In the genomic region with DNA sequence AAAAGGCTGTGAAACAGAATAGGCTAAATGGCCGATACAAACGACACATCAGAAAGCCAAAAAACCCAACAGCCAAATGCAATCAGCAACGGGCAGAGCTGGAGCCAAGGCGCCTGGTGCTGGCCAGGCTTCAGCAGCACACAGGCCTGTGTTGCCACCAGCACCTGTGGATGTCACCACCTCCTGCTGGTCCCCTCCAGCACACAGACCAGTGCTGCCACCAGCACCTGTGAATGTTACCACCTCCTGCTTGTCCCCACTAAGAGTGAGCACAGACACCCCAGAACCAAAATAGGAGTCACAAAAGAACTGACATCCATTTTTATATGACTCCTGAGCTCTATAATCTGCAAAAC, we compare ENCODE assay signal across 1 cellular context.
TF ChIP-seq lines count a peak whose summit lies in the region.

No MANE protein-coding gene starts in this region.

TF ChIP-seq in WTC11, 78 proteins besides CTCF, POLR2A, EP300 and RAD21 (continued from another document):
- no peak for TF ChIP-seq FOXP4 (CRISPR knock-in tag; IDR thresholded peaks at IDR 0.05)
- TF ChIP-seq, protein P1, sequence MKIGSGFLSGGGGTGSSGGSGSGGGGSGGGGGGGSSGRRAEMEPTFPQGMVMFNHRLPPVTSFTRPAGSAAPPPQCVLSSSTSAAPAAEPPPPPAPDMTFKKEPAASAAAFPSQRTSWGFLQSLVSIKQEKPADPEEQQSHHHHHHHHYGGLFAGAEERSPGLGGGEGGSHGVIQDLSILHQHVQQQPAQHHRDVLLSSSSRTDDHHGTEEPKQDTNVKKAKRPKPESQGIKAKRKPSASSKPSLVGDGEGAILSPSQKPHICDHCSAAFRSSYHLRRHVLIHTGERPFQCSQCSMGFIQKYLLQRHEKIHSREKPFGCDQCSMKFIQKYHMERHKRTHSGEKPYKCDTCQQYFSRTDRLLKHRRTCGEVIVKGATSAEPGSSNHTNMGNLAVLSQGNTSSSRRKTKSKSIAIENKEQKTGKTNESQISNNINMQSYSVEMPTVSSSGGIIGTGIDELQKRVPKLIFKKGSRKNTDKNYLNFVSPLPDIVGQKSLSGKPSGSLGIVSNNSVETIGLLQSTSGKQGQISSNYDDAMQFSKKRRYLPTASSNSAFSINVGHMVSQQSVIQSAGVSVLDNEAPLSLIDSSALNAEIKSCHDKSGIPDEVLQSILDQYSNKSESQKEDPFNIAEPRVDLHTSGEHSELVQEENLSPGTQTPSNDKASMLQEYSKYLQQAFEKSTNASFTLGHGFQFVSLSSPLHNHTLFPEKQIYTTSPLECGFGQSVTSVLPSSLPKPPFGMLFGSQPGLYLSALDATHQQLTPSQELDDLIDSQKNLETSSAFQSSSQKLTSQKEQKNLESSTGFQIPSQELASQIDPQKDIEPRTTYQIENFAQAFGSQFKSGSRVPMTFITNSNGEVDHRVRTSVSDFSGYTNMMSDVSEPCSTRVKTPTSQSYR (CRISPR knock-in tag; IDR thresholded peaks at IDR 0.05): no peak
- no peak for TF ChIP-seq RELA (CRISPR knock-in tag; IDR thresholded peaks at IDR 0.05; ENCODE audit: borderline replicate concordance)
- no peak for TF ChIP-seq EMX1 (CRISPR knock-in tag; IDR thresholded peaks at IDR 0.05)
- no peak for TF ChIP-seq CBFB (CRISPR knock-in tag; IDR thresholded peaks at IDR 0.05; ENCODE audit: low read depth)
- TF ChIP-seq, protein P2, sequence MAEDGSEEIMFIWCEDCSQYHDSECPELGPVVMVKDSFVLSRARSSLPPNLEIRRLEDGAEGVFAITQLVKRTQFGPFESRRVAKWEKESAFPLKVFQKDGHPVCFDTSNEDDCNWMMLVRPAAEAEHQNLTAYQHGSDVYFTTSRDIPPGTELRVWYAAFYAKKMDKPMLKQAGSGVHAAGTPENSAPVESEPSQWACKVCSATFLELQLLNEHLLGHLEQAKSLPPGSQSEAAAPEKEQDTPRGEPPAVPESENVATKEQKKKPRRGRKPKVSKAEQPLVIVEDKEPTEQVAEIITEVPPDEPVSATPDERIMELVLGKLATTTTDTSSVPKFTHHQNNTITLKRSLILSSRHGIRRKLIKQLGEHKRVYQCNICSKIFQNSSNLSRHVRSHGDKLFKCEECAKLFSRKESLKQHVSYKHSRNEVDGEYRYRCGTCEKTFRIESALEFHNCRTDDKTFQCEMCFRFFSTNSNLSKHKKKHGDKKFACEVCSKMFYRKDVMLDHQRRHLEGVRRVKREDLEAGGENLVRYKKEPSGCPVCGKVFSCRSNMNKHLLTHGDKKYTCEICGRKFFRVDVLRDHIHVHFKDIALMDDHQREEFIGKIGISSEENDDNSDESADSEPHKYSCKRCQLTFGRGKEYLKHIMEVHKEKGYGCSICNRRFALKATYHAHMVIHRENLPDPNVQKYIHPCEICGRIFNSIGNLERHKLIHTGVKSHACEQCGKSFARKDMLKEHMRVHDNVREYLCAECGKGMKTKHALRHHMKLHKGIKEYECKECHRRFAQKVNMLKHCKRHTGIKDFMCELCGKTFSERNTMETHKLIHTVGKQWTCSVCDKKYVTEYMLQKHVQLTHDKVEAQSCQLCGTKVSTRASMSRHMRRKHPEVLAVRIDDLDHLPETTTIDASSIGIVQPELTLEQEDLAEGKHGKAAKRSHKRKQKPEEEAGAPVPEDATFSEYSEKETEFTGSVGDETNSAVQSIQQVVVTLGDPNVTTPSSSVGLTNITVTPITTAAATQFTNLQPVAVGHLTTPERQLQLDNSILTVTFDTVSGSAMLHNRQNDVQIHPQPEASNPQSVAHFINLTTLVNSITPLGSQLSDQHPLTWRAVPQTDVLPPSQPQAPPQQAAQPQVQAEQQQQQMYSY (CRISPR knock-in tag; IDR thresholded peaks at IDR 0.05): no peak
- no peak for TF ChIP-seq SMAD3 (CRISPR knock-in tag; IDR thresholded peaks at IDR 0.05; ENCODE audit: borderline replicate concordance)
- TF ChIP-seq FOXP1 (CRISPR knock-in tag; IDR thresholded peaks at IDR 0.05; ENCODE audit: borderline replicate concordance): no peak
- TF ChIP-seq, protein P3, sequence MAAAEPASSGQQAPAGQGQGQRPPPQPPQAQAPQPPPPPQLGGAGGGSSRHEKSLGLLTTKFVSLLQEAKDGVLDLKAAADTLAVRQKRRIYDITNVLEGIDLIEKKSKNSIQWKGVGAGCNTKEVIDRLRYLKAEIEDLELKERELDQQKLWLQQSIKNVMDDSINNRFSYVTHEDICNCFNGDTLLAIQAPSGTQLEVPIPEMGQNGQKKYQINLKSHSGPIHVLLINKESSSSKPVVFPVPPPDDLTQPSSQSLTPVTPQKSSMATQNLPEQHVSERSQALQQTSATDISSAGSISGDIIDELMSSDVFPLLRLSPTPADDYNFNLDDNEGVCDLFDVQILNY (CRISPR knock-in tag; IDR thresholded peaks at IDR 0.05): no peak
- TF ChIP-seq PRRX2 (CRISPR knock-in tag; IDR thresholded peaks at IDR 0.05): no peak
- TF ChIP-seq ZBTB21 (CRISPR knock-in tag; IDR thresholded peaks at IDR 0.05; ENCODE audit: borderline replicate concordance): no peak
- no peak for TF ChIP-seq SMAD4 (CRISPR knock-in tag; IDR thresholded peaks at IDR 0.05)
